In the genomic region with DNA sequence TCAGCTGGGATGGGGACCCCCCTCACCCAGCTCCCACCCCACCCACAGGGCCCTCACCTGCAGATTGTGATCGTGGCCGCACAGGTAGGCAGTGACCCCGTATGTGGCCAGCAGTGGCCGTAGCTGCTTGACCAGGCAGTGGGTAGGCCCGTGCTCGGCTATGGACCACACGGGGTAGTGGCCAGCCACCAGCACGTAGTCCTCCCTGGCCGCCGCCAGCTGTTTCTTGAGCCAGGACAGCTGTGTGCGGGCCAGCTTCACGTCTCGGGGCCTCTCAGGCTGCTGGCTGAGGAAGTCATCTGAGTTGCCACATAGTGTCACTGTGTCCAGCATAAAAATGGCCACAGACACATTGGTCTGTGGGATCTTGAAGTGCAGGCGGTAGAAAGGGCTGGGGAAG, we compare ENCODE assay signal across 21 cellular contexts. TPM values are rescaled to one million over a fixed set of nuclear protein-coding genes. Genes with fewer than 3 reads are reported as not detected.
"Had no signal": no experiment of that assay in that cellular context is flagged by ENCODE, and none has a peak within 500 bp of the region (broad histone marks: within the 10 kb centered on the region; RNA-seq: fewer than 3 reads in every experiment).

No MANE protein-coding gene starts in this region.

- H3K4me3 Mint-ChIP-seq: activated naive CD8-positive, alpha-beta T cell treated with anti-CD3 and anti-CD28 coated beads, Interleukin-2, amount 50 U/mL, for 24 hours; activated T-helper 17 cell treated with anti-CD3 and anti-CD28 coated beads, Interleukin-2, amount 50 U/mL, for 72 hours had no signal

- H3K4me3 ChIP-seq: ascending aorta, breast epithelium, lung, suprapubic skin had no signal

- H3K9me3 ChIP-seq: ascending aorta, breast epithelium, suprapubic skin had no signal

- H3K27ac Mint-ChIP-seq: activated naive CD8-positive, alpha-beta T cell treated with anti-CD3 and anti-CD28 coated beads, Interleukin-2, amount 50 U/mL, for 24 hours; activated T-helper 17 cell treated with anti-CD3 and anti-CD28 coated beads, Interleukin-2, amount 50 U/mL, for 72 hours had no signal

- H3K4me1 ChIP-seq: breast epithelium had no signal

- H3K27me3 Mint-ChIP-seq: activated naive CD8-positive, alpha-beta T cell treated with anti-CD3 and anti-CD28 coated beads, Interleukin-2, amount 50 U/mL, for 24 hours; activated T-helper 17 cell treated with anti-CD3 and anti-CD28 coated beads, Interleukin-2, amount 50 U/mL, for 72 hours had no signal

- ATAC-seq: activated naive CD8-positive, alpha-beta T cell treated with anti-CD3 and anti-CD28 coated beads, Interleukin-2, amount 50 U/mL, for 24 hours; activated T-helper 17 cell treated with anti-CD3 and anti-CD28 coated beads, Interleukin-2, amount 50 U/mL, for 72 hours; stimulated activated naive CD8-positive, alpha-beta T cell treated with anti-CD3 and anti-CD28 coated beads, Interleukin-15, Interleukin-2, amounts not matched to agents 100 U/mL and 50 U/mL, for 24 hours had no signal

- H3K27ac ChIP-seq: ascending aorta, epithelial cell of prostate, suprapubic skin had no signal

- H3K9me3 Mint-ChIP-seq: activated naive CD8-positive, alpha-beta T cell treated with anti-CD3 and anti-CD28 coated beads, Interleukin-2, amount 50 U/mL, for 24 hours; activated T-helper 17 cell treated with anti-CD3 and anti-CD28 coated beads, Interleukin-2, amount 50 U/mL, for 72 hours; immature natural killer cell had no signal

- DNase-seq: activated CD4-positive, alpha-beta T cell treated with anti-CD3 and anti-CD28 coated beads for 1 hour; activated CD4-positive, alpha-beta T cell treated with anti-CD3 and anti-CD28 coated beads, Interleukin-2, amount 50 U/mL, for 4 hours; activated naive CD4-positive, alpha-beta T cell treated with Interleukin-2 at 50 U/mL for 16 hours; activated naive CD8-positive, alpha-beta T cell treated with anti-CD3 and anti-CD28 coated beads, Interleukin-2, amount 50 U/mL, for 24 hours; activated T-cell treated with anti-CD3 and anti-CD28 coated beads for 4 hours; dermis blood vessel endothelial cell; head of caudate nucleus; immature natural killer cell; midbrain; retina; stimulated activated CD4-positive, alpha-beta T cell treated with anti-CD3 and anti-CD28 coated beads, Interleukin-15, amount 100 ng/mL, for 24 hours; stimulated activated CD4-positive, alpha-beta T cell treated with anti-CD3 and anti-CD28 coated beads, Interleukin-4, amount 100 ng/mL, for 1 hour; stimulated activated naive CD8-positive, alpha-beta T cell treated with anti-CD3 and anti-CD28 coated beads, Interleukin-15, Interleukin-2, amounts not matched to agents 100 U/mL and 50 U/mL, for 24 hours; trophoblast cell had no signal

- H3K36me3 ChIP-seq: ascending aorta, breast epithelium, suprapubic skin had no signal

- H3K27me3 ChIP-seq: breast epithelium had no signal

RNA-seq across cellular contexts. Expression of gene ACP5, which starts 1.3 kb away (rescaled TPM):
- total RNA-seq: ascending aorta had no signal

RNA-seq across cellular contexts. Expression of gene CNN1, which starts 37.5 kb away (rescaled TPM):
- total RNA-seq: activated T-helper 17 cell treated with anti-CD3 and anti-CD28 coated beads, Interleukin-2, amount 50 U/mL, for 72 hours; T-helper 2 cell treated with Interferon-gamma antibody and Interleukin-4, amounts not matched to agents 100 ng/mL and 5 ng/mL, for 36 hours had no signal
- polyA plus RNA-seq: immature natural killer cell had no signal
